ENCODE assay signal across 8 cellular contexts in the genomic region with DNA sequence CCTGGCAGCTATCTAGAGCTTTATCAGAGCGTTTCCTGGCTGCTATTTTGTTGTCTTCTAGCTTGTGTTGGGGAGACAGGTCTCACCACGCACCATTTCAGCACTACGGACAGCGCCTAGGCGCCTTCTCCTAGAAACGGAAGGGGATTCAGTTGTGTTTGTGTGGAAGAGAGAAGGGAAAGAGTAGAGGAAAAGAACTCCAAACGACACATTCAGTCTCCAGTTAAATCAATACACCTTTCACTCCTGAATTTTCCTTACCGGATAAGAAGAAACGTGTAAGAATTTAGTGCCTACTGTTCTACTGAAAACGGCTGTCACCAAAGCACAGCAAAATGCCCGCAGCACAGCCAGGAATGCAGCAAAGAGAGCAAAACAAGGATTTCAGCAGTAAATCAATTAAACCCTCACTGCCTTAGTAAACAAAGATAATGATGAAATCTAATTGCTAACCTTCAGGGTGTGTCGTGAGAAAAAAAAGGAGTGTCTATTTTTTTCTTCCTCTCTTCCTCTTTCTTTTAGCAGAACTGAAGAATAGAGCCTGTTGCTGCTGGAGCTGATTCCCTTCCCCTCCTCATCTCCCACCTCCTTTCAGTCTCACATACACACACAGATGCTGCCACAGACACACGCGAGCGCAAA. TPM values are rescaled to one million over a fixed set of nuclear protein-coding genes. Genes with fewer than 3 reads are reported as not detected.
DNase-seq lines count a peak whose midpoint lies in the region; TF ChIP-seq lines count a peak whose summit lies in the region.

No MANE protein-coding gene starts in this region.

- H3K27me3 Mint-ChIP-seq in CD8-positive, alpha-beta memory T cell: peaks cover 2 to 31% of the 10 kb centered on the region in 2 donors
- H3K27me3 Mint-ChIP-seq in activated CD4-positive, alpha-beta memory T cell treated with anti-CD3 and anti-CD28 coated beads, Interleukin-2, amount 10 ng/mL, durations not matched to agents 7 days and 5 days: peaks cover 18% of the 10 kb centered on the region

- H3K4me3 Mint-ChIP-seq in CD8-positive, alpha-beta memory T cell: peak overlapping the region in 1 of 7 donors; percentile 28
- H3K4me3 Mint-ChIP-seq in activated CD4-positive, alpha-beta memory T cell treated with anti-CD3 and anti-CD28 coated beads, Interleukin-2, amount 10 ng/mL, durations not matched to agents 7 days and 5 days: no peak overlapping the region

- POLR2A ChIA-PET in CD8-positive, alpha-beta memory T cell (lab: Charles Lee): no interaction called here
- POLR2A ChIA-PET in activated CD4-positive, alpha-beta memory T cell treated with anti-CD3 and anti-CD28 coated beads, Interleukin-2, amount 10 ng/mL, durations not matched to agents 7 days and 5 days (lab: Charles Lee): no interaction called here

- 6% methylated on average over 13 of the region's 15 CpGs for WGBS in HUES64
- WGBS in tibial nerve, 2 donors: 4% methylated on average over 15 of the region's 15 CpGs

- no peaks in the 10 kb centered on the region for H3K9me3 ChIP-seq in CD8-positive, alpha-beta memory T cell (ENCODE audit: low read length)
- H3K9me3 ChIP-seq in HUES64 (ENCODE audit: insufficient read depth, low read depth, low read length) (no peaks in the 10 kb centered on the region), muscle layer of duodenum (ENCODE audit: control insufficient read depth in 1 of 2, low read length in 2 of 2) (no peaks in the 10 kb centered on the region), tibial nerve (no peaks in the 10 kb centered on the region)

- H3K9me3 Mint-ChIP-seq in CD8-positive, alpha-beta memory T cell: peaks cover 0 to 11% (median 2%) of the 10 kb centered on the region in 5 donors
- H3K9me3 Mint-ChIP-seq in activated CD4-positive, alpha-beta memory T cell treated with anti-CD3 and anti-CD28 coated beads, Interleukin-2, amount 10 ng/mL, durations not matched to agents 7 days and 5 days: no peaks in the 10 kb centered on the region

- DNase-seq in CD8-positive, alpha-beta memory T cell: peak in 3 of 5 donors; percentile 2 to 16 (median 3)
- peak; percentile 51 for DNase-seq in activated CD4-positive, alpha-beta memory T cell treated with anti-CD3 and anti-CD28 coated beads, Interleukin-2, amount 10 ng/mL, durations not matched to agents 7 days and 5 days
- peak; percentile 35 to 51 for DNase-seq in erythroblast (lab: John Stamatoyannopoulos, UW)
- peak; percentile 22 to 64 for DNase-seq in tibial nerve (ENCODE audit: low spot score in 2 of 2)
- DNase-seq in central memory CD4-positive, alpha-beta T cell: no peak
- DNase-seq in NCI-H774 (lab: John Stamatoyannopoulos, UW): no peak

- no peaks in the 10 kb centered on the region for H3K36me3 ChIP-seq in CD8-positive, alpha-beta memory T cell (ENCODE audit: insufficient read depth, low read length)
- no peaks in the 10 kb centered on the region for H3K36me3 ChIP-seq in HUES64 (ENCODE audit: insufficient read depth, low read length)
- H3K36me3 ChIP-seq in muscle layer of duodenum (ENCODE audit: control insufficient read depth in 1 of 2, insufficient read depth in 2 of 2, low read length in 2 of 2): no peaks in the 10 kb centered on the region
- H3K36me3 ChIP-seq in tibial nerve: no peaks in the 10 kb centered on the region

- no peak for TF ChIP-seq CTCF in tibial nerve (IDR thresholded peaks at IDR 0.05)

- no peak for TF ChIP-seq POLR2A in erythroblast (IDR thresholded peaks at IDR 0.05; ENCODE audit: low read length)
- no peak for TF ChIP-seq POLR2A in tibial nerve (IDR thresholded peaks at IDR 0.05)

- TF ChIP-seq EP300 in tibial nerve (IDR thresholded peaks at IDR 0.05): no peak

- no peaks in the 10 kb centered on the region for H3K4me1 ChIP-seq in CD8-positive, alpha-beta memory T cell (ENCODE audit: insufficient read depth, low read length)
- H3K4me1 ChIP-seq in HUES64 (ENCODE audit: insufficient read depth, low read length): no peaks in the 10 kb centered on the region; the same call in 1 of the 2 replicates
- peaks cover 0 to 8% of the 10 kb centered on the region in 2 donors for H3K4me1 ChIP-seq in muscle layer of duodenum (ENCODE audit: control insufficient read depth in 1 of 2, insufficient read depth in 2 of 2, low read length in 2 of 2)
- H3K4me1 ChIP-seq in tibial nerve: peaks cover 0 to 9% (median 0%) of the 10 kb centered on the region in 4 donors

- no peak overlapping the region for H3K4me3 ChIP-seq in CD8-positive, alpha-beta memory T cell (ENCODE audit: low read length)
- H3K4me3 ChIP-seq in HUES64 (ENCODE audit: low read length) (peak overlapping the region; percentile 52), muscle layer of duodenum (ENCODE audit: low read depth in 1 of 2, low read length in 2 of 2) (peak overlapping the region; percentile 8 to 36), tibial nerve (no peak overlapping the region)

- no peak overlapping the region for H3K9ac ChIP-seq in HUES64 (ENCODE audit: low read depth, low read length)

- H3K4me1 Mint-ChIP-seq in CD8-positive, alpha-beta memory T cell: peaks cover 0 to 5% (median 0%) of the 10 kb centered on the region in 3 donors
- H3K4me1 Mint-ChIP-seq in activated CD4-positive, alpha-beta memory T cell treated with anti-CD3 and anti-CD28 coated beads, Interleukin-2, amount 10 ng/mL, durations not matched to agents 7 days and 5 days: peaks cover 3% of the 10 kb centered on the region

- H3K27ac Mint-ChIP-seq in CD8-positive, alpha-beta memory T cell: no peak overlapping the region
- H3K27ac Mint-ChIP-seq in activated CD4-positive, alpha-beta memory T cell treated with anti-CD3 and anti-CD28 coated beads, Interleukin-2, amount 10 ng/mL, durations not matched to agents 7 days and 5 days: no peak overlapping the region

- H3K27ac ChIP-seq in CD8-positive, alpha-beta memory T cell (ENCODE audit: low read depth, low read length): no peak overlapping the region
- H3K27ac ChIP-seq in HUES64 (ENCODE audit: low read depth, low read length) (no peak overlapping the region), muscle layer of duodenum (ENCODE audit: low read length) (no peak overlapping the region), tibial nerve (no peak overlapping the region)

- CTCF ChIA-PET in CD8-positive, alpha-beta memory T cell (lab: Charles Lee): no interaction called here
- CTCF ChIA-PET in activated CD4-positive, alpha-beta memory T cell treated with anti-CD3 and anti-CD28 coated beads, Interleukin-2, amount 10 ng/mL, durations not matched to agents 7 days and 5 days (lab: Charles Lee): no interaction called here

- H3K27me3 ChIP-seq in CD8-positive, alpha-beta memory T cell (ENCODE audit: insufficient read depth, low read length, poor library complexity, severe bottlenecking): no peaks in the 10 kb centered on the region
- H3K27me3 ChIP-seq in HUES64 (ENCODE audit: insufficient read depth, low read length) (peaks cover 28% of the 10 kb centered on the region), muscle layer of duodenum (ENCODE audit: low read depth, low read length) (no peaks in the 10 kb centered on the region), tibial nerve (peaks cover 0 to 21% of the 10 kb centered on the region in 2 donors)

- no peaks in the 10 kb centered on the region for H3K36me3 Mint-ChIP-seq in CD8-positive, alpha-beta memory T cell
- no peaks in the 10 kb centered on the region for H3K36me3 Mint-ChIP-seq in activated CD4-positive, alpha-beta memory T cell treated with anti-CD3 and anti-CD28 coated beads, Interleukin-2, amount 10 ng/mL, durations not matched to agents 7 days and 5 days (ENCODE audit: low read depth)

RNA-seq across cellular contexts. Expression of gene CTXN2, which starts 0.4 kb away (rescaled TPM):
- not detected for total RNA-seq in CD8-positive, alpha-beta memory T cell
- polyA plus RNA-seq in CD8-positive, alpha-beta memory T cell: not detected
- polyA plus RNA-seq in HUES64 (2013, experiment 1 of 2): 0.15 TPM
- polyA plus RNA-seq in HUES64 (2013, experiment 2 of 2): not detected
- total RNA-seq in activated CD4-positive, alpha-beta memory T cell treated with anti-CD3 and anti-CD28 coated beads, Interleukin-2, amount 10 ng/mL, durations not matched to agents 7 days and 5 days: not detected
- not detected for total RNA-seq in tibial nerve

RNA-seq across cellular contexts. Expression of gene MYEF2, which starts 13.0 kb away (rescaled TPM):
- 1 to 10 TPM; 9.8 TPM for total RNA-seq in CD8-positive, alpha-beta memory T cell
- polyA plus RNA-seq in CD8-positive, alpha-beta memory T cell: 1.2 TPM
- polyA plus RNA-seq in HUES64 (2013, experiment 1 of 2): 51.7 TPM
- 70.4 TPM for polyA plus RNA-seq in HUES64 (2013, experiment 2 of 2)
- 10 to 100 TPM; 26.4 to 27.1 TPM for total RNA-seq in activated CD4-positive, alpha-beta memory T cell treated with anti-CD3 and anti-CD28 coated beads, Interleukin-2, amount 10 ng/mL, durations not matched to agents 7 days and 5 days
- total RNA-seq in tibial nerve: 10 to 100 TPM; 26.8 to 59.0 (median 34.5) TPM

RNA-seq across cellular contexts. Expression of gene SLC12A1, which starts 15.0 kb away (rescaled TPM):
- total RNA-seq in CD8-positive, alpha-beta memory T cell: not detected
- polyA plus RNA-seq in CD8-positive, alpha-beta memory T cell: not detected
- 0.45 TPM for polyA plus RNA-seq in HUES64 (2013, experiment 1 of 2)
- polyA plus RNA-seq in HUES64 (2013, experiment 2 of 2): 0.38 TPM
- not detected for total RNA-seq in activated CD4-positive, alpha-beta memory T cell treated with anti-CD3 and anti-CD28 coated beads, Interleukin-2, amount 10 ng/mL, durations not matched to agents 7 days and 5 days
- total RNA-seq in tibial nerve: not detected

Comparison
In these comparisons a context has a peak if more than half of its experiments do, and no peak if none do; other contexts are left out.
1. DNase-seq: peak in CD8-positive, alpha-beta memory T cell (3 of 5), activated CD4-positive, alpha-beta memory T cell treated with anti-CD3 and anti-CD28 coated beads, Interleukin-2, amount 10 ng/mL, durations not matched to agents 7 days and 5 days (single experiment), erythroblast (2 of 2) and tibial nerve (2 of 2); none in central memory CD4-positive, alpha-beta T cell (single experiment) and NCI-H774 (single experiment).
2. H3K4me3 ChIP-seq: peak in HUES64 (single experiment) and muscle layer of duodenum (2 of 2); none in CD8-positive, alpha-beta memory T cell (single experiment) and tibial nerve (0 of 4).